Comparison of ENCODE assay signal across 1 cellular context in the genomic region with DNA sequence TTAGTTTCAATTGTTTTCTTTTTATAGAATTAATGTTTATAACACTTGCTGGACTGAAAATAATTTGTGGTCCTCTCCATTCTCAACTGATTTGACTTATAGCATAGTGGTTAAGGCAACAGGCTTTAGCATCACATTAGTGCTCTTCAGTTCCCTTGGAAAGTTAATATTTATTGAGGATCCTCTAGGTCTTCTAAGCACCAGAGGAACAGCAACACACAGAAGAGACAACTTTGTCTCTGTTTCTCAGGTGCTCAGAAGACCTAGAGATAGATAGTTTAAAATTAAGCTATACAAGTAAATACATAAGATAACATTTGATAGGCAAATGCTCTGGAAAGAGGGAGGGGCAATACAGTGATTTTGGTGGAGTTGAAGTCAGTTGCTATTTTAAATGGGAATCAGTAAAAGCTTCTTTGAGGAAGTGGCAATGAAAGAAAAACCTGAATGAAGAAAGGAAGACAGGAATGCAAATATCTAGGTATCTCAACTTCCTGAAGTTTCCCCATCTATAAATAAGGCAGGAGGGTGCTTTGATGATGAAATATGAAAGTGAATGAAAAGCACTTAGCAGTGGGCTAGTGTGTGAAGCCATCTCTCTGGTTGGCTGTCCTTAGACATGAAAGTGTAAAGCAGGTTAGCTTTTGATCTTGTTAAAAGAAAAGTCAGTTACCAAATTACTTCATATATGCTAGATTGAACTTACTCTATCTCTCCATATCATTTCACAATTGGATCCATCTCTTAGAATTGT.
TF ChIP-seq lines count a peak whose summit lies in the region.

No MANE protein-coding gene starts in this region.

TF ChIP-seq in WTC11, 78 proteins besides CTCF, POLR2A, EP300 and RAD21 (continued from another document):
- TF ChIP-seq MAX (CRISPR knock-in tag; IDR thresholded peaks at IDR 0.05) (no peak), NFYB (CRISPR knock-in tag; conservative IDR thresholded peaks at IDR 0.05; ENCODE audit: low read depth) (no peak), MYBL2 (CRISPR knock-in tag; IDR thresholded peaks at IDR 0.05) (no peak)
